ENCODE assay signal across 1 cellular context in the genomic region with DNA sequence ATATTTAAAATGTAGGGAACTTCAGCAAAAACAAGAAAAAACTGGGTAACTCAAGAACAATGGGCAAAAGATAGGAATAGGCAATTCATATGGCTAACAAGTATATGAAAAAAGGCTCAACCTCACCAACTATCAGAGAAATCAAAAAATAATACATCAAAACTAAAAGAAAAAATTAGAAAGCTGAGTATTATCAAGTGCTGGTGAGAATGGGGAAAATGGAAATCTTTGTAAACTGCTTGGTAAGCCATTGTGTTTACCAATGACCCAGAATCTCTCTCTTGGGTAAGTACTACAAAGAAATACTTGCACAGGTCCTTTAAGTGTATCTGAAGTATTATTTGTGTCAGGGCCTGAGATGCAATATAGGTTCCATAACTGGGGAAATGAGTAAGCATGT.
TF ChIP-seq lines count a peak whose summit lies in the region.

No MANE protein-coding gene starts in this region.

TF ChIP-seq in K562, 482 proteins besides CTCF, POLR2A, EP300 and RAD21:
- TF ChIP-seq KDM1A (IDR thresholded peaks at IDR 0.05) (0 out of 4 replicates have a peak, but pooled peaks of 1 of the 2 experiments have one; percentile 29), CBX3 (IDR thresholded peaks at IDR 0.05; ENCODE audit: borderline replicate concordance in 1 of 2, low read length in 2 of 2) (peak in 1 of 2 experiments; percentile 50; a peak in 1 of 3 replicates), GTF3C2 (IDR thresholded peaks at IDR 0.05; ENCODE audit: borderline replicate concordance, extremely low read depth, insufficient read length) (no peak), RBM25 (IDR thresholded peaks at IDR 0.05; ENCODE audit: low read depth, low read length, severe bottlenecking) (peak; percentile 91), ZNF184 (CRISPR knock-in tag; IDR thresholded peaks at IDR 0.05) (peak; percentile 87), TRIM28 (IDR thresholded peaks at IDR 0.05) (peak; percentile 64; the same call in 1 of the 2 replicates), PHTF2 (CRISPR knock-in tag; IDR thresholded peaks at IDR 0.05) (no peak), MAFK (IDR thresholded peaks at IDR 0.05; ENCODE audit: low read length) (no peak), NFIX (CRISPR knock-in tag; IDR thresholded peaks at IDR 0.05; ENCODE audit: low read depth) (no peak), NBN (IDR thresholded peaks at IDR 0.05; ENCODE audit: low read depth) (no peak), HLTF (IDR thresholded peaks at IDR 0.05) (0 out of 2 replicates have a peak, but pooled peaks have one; percentile 69), RFX5 (IDR thresholded peaks at IDR 0.05; ENCODE audit: low read depth, low read length) (no peak)
- TF ChIP-seq, protein P1, sequence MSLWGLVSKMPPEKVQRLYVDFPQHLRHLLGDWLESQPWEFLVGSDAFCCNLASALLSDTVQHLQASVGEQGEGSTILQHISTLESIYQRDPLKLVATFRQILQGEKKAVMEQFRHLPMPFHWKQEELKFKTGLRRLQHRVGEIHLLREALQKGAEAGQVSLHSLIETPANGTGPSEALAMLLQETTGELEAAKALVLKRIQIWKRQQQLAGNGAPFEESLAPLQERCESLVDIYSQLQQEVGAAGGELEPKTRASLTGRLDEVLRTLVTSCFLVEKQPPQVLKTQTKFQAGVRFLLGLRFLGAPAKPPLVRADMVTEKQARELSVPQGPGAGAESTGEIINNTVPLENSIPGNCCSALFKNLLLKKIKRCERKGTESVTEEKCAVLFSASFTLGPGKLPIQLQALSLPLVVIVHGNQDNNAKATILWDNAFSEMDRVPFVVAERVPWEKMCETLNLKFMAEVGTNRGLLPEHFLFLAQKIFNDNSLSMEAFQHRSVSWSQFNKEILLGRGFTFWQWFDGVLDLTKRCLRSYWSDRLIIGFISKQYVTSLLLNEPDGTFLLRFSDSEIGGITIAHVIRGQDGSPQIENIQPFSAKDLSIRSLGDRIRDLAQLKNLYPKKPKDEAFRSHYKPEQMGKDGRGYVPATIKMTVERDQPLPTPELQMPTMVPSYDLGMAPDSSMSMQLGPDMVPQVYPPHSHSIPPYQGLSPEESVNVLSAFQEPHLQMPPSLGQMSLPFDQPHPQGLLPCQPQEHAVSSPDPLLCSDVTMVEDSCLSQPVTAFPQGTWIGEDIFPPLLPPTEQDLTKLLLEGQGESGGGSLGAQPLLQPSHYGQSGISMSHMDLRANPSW (CRISPR knock-in tag; IDR thresholded peaks at IDR 0.05): no peak
- TF ChIP-seq, protein P2, sequence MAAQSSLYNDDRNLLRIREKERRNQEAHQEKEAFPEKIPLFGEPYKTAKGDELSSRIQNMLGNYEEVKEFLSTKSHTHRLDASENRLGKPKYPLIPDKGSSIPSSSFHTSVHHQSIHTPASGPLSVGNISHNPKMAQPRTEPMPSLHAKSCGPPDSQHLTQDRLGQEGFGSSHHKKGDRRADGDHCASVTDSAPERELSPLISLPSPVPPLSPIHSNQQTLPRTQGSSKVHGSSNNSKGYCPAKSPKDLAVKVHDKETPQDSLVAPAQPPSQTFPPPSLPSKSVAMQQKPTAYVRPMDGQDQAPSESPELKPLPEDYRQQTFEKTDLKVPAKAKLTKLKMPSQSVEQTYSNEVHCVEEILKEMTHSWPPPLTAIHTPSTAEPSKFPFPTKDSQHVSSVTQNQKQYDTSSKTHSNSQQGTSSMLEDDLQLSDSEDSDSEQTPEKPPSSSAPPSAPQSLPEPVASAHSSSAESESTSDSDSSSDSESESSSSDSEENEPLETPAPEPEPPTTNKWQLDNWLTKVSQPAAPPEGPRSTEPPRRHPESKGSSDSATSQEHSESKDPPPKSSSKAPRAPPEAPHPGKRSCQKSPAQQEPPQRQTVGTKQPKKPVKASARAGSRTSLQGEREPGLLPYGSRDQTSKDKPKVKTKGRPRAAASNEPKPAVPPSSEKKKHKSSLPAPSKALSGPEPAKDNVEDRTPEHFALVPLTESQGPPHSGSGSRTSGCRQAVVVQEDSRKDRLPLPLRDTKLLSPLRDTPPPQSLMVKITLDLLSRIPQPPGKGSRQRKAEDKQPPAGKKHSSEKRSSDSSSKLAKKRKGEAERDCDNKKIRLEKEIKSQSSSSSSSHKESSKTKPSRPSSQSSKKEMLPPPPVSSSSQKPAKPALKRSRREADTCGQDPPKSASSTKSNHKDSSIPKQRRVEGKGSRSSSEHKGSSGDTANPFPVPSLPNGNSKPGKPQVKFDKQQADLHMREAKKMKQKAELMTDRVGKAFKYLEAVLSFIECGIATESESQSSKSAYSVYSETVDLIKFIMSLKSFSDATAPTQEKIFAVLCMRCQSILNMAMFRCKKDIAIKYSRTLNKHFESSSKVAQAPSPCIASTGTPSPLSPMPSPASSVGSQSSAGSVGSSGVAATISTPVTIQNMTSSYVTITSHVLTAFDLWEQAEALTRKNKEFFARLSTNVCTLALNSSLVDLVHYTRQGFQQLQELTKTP (IDR thresholded peaks at IDR 0.05; ENCODE audit: low read depth in 1 of 2, partially characterized antibody in 2 of 2): peak in 1 of 2 experiments; percentile 47
- TF ChIP-seq, protein P3, sequence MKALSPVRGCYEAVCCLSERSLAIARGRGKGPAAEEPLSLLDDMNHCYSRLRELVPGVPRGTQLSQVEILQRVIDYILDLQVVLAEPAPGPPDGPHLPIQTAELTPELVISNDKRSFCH (CRISPR knock-in tag; IDR thresholded peaks at IDR 0.05): no peak
- TF ChIP-seq, protein P3 (tag; IDR thresholded peaks at IDR 0.05): no peak
- TF ChIP-seq, protein P4, sequence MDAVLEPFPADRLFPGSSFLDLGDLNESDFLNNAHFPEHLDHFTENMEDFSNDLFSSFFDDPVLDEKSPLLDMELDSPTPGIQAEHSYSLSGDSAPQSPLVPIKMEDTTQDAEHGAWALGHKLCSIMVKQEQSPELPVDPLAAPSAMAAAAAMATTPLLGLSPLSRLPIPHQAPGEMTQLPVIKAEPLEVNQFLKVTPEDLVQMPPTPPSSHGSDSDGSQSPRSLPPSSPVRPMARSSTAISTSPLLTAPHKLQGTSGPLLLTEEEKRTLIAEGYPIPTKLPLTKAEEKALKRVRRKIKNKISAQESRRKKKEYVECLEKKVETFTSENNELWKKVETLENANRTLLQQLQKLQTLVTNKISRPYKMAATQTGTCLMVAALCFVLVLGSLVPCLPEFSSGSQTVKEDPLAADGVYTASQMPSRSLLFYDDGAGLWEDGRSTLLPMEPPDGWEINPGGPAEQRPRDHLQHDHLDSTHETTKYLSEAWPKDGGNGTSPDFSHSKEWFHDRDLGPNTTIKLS (IDR thresholded peaks at IDR 0.05; ENCODE audit: borderline replicate concordance, low read depth): no peak
- TF ChIP-seq, protein P5, sequence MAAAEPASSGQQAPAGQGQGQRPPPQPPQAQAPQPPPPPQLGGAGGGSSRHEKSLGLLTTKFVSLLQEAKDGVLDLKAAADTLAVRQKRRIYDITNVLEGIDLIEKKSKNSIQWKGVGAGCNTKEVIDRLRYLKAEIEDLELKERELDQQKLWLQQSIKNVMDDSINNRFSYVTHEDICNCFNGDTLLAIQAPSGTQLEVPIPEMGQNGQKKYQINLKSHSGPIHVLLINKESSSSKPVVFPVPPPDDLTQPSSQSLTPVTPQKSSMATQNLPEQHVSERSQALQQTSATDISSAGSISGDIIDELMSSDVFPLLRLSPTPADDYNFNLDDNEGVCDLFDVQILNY (CRISPR knock-in tag; IDR thresholded peaks at IDR 0.05): no peak
